In genomic region chr7:6385909-6386560, GRCh38 we compare ENCODE assay signal across 9 cellular contexts. TPM values are rescaled to one million over a fixed set of nuclear protein-coding genes. Genes with fewer than 3 reads are reported as not detected.
DNase-seq lines count a peak whose midpoint lies in the region; ATAC-seq and TF ChIP-seq lines count a peak whose summit lies in the region.
"Had no signal": no experiment of that assay in that cellular context is flagged by ENCODE, and none has a peak within 500 bp of the region (broad histone marks: within the 10 kb centered on the region; RNA-seq: fewer than 3 reads in every experiment).

No MANE protein-coding gene starts in this region.

- no peaks in the 10 kb centered on the region for H3K9me3 ChIP-seq in lung (ENCODE audit: control insufficient read depth in 2 of 2, insufficient read depth in 1 of 2, low read length in 1 of 2)
- H3K9me3 ChIP-seq in tibial artery = no peaks in the 10 kb centered on the region

- H3K4me3 ChIP-seq in lung (no peak overlapping the region), tibial artery (no peak overlapping the region)

- TF ChIP-seq CTCF in lung (IDR thresholded peaks at IDR 0.05; ENCODE audit: control extremely low read depth, extremely low read depth) = no peak
- TF ChIP-seq CTCF in tibial artery (IDR thresholded peaks at IDR 0.05) = no peak

- 59 to 61% methylated on average over 4 of the region's 4 CpGs for WGBS in lung, 2 donors

- no peak overlapping the region for H3K4me3 Mint-ChIP-seq in activated T-cell treated with anti-CD3 and anti-CD28 coated beads, Interleukin-2, amount 50 U/mL, for 24 hours
- no peak overlapping the region for H3K4me3 Mint-ChIP-seq in activated T-cell treated with anti-CD3 and anti-CD28 coated beads, Interleukin-2, amount 50 U/mL, for 4 hours
- H3K4me3 Mint-ChIP-seq in activated naive CD8-positive, alpha-beta T cell treated with anti-CD3 and anti-CD28 coated beads for 36 hours = no peak overlapping the region

- H3K36me3 ChIP-seq in lung (ENCODE audit: control insufficient read depth in 2 of 2, insufficient read depth in 2 of 2, low read length in 2 of 2) (peaks cover 3 to 12% of the 10 kb centered on the region in 2 donors), tibial artery (peaks cover 11 to 31% (median 24%) of the 10 kb centered on the region in 3 donors)

- H3K4me1 Mint-ChIP-seq in activated T-cell treated with anti-CD3 and anti-CD28 coated beads, Interleukin-2, amount 50 U/mL, for 24 hours (ENCODE audit: low read depth) = peaks cover 63% of the 10 kb centered on the region
- H3K4me1 Mint-ChIP-seq in activated T-cell treated with anti-CD3 and anti-CD28 coated beads, Interleukin-2, amount 50 U/mL, for 4 hours (ENCODE audit: low read depth) = peaks cover 54% of the 10 kb centered on the region
- peaks cover 43% of the 10 kb centered on the region for H3K4me1 Mint-ChIP-seq in activated naive CD8-positive, alpha-beta T cell treated with anti-CD3 and anti-CD28 coated beads for 36 hours

- no peaks in the 10 kb centered on the region for H3K9me3 Mint-ChIP-seq in activated T-cell treated with anti-CD3 and anti-CD28 coated beads, Interleukin-2, amount 50 U/mL, for 24 hours
- no peaks in the 10 kb centered on the region for H3K9me3 Mint-ChIP-seq in activated T-cell treated with anti-CD3 and anti-CD28 coated beads, Interleukin-2, amount 50 U/mL, for 4 hours
- no peaks in the 10 kb centered on the region for H3K9me3 Mint-ChIP-seq in activated naive CD8-positive, alpha-beta T cell treated with anti-CD3 and anti-CD28 coated beads for 36 hours

- peaks cover 68% of the 10 kb centered on the region for H3K36me3 Mint-ChIP-seq in activated T-cell treated with anti-CD3 and anti-CD28 coated beads, Interleukin-2, amount 50 U/mL, for 24 hours (ENCODE audit: low read depth)
- H3K36me3 Mint-ChIP-seq in activated T-cell treated with anti-CD3 and anti-CD28 coated beads, Interleukin-2, amount 50 U/mL, for 4 hours (ENCODE audit: insufficient read depth) = peaks cover 7% of the 10 kb centered on the region
- H3K36me3 Mint-ChIP-seq in activated naive CD8-positive, alpha-beta T cell treated with anti-CD3 and anti-CD28 coated beads for 36 hours = peaks cover 36% of the 10 kb centered on the region

- H3K4me1 ChIP-seq in lung (ENCODE audit: control insufficient read depth in 2 of 2, insufficient read depth in 2 of 2, low read length in 2 of 2) (peaks cover 21 to 32% of the 10 kb centered on the region in 2 donors), tibial artery (peaks cover 0 to 68% (median 38%) of the 10 kb centered on the region in 4 donors)

- H3K27me3 Mint-ChIP-seq in activated T-cell treated with anti-CD3 and anti-CD28 coated beads, Interleukin-2, amount 50 U/mL, for 24 hours = no peaks in the 10 kb centered on the region
- H3K27me3 Mint-ChIP-seq in activated T-cell treated with anti-CD3 and anti-CD28 coated beads, Interleukin-2, amount 50 U/mL, for 4 hours (ENCODE audit: low read depth) = no peaks in the 10 kb centered on the region
- H3K27me3 Mint-ChIP-seq in activated naive CD8-positive, alpha-beta T cell treated with anti-CD3 and anti-CD28 coated beads for 36 hours = no peaks in the 10 kb centered on the region

- ATAC-seq in activated T-cell treated with anti-CD3 and anti-CD28 coated beads, Interleukin-2, amount 50 U/mL, for 4 hours = no peak
- ATAC-seq in lung (ENCODE audit: insufficient read depth, low FRiP score) = no peak
- no peak for ATAC-seq in HG03521 (IDR thresholded peaks at IDR 0.05; ENCODE audit: unreplicated experiment)
- no peak for ATAC-seq in GM18498 (IDR thresholded peaks at IDR 0.05; ENCODE audit: unreplicated experiment)

- no peaks in the 10 kb centered on the region for H3K27me3 ChIP-seq in lung (ENCODE audit: control insufficient read depth, insufficient read depth)
- no peaks in the 10 kb centered on the region for H3K27me3 ChIP-seq in tibial artery

- intact Hi-C loops in tibial artery (cut with DNase I; ENCODE audit: low total_unique reads) = no loop called here

- peak overlapping the region; percentile 80 for H3K27ac Mint-ChIP-seq in activated T-cell treated with anti-CD3 and anti-CD28 coated beads, Interleukin-2, amount 50 U/mL, for 24 hours
- H3K27ac Mint-ChIP-seq in activated naive CD8-positive, alpha-beta T cell treated with anti-CD3 and anti-CD28 coated beads for 36 hours = peak overlapping the region; percentile 64

- DNase-seq in activated T-cell treated with anti-CD3 and anti-CD28 coated beads, Interleukin-2, amount 50 U/mL, for 24 hours = no peak
- DNase-seq in activated T-cell treated with anti-CD3 and anti-CD28 coated beads, Interleukin-2, amount 50 U/mL, for 4 hours = no peak
- no peak for DNase-seq in activated naive CD8-positive, alpha-beta T cell treated with anti-CD3 and anti-CD28 coated beads for 36 hours
- DNase-seq in lung (ENCODE audit: low spot score) = no peak
- no peak for DNase-seq in tibial artery
- DNase-seq in activated gamma-delta T cell (lab: John Stamatoyannopoulos, UW) = no peak
- DNase-seq: stimulated activated CD4-positive, alpha-beta T cell treated with anti-CD3 and anti-CD28 coated beads, Interleukin-12 subunit alpha, Interleukin-12 subunit beta, amount 100 ng/mL, for 4 hours had no signal

- H3K27ac ChIP-seq in lung (ENCODE audit: low read depth in 1 of 2, low read length in 1 of 2) (peak overlapping the region; percentile 55 to 80), tibial artery (peak overlapping the region; percentile 30 to 36)

RNA-seq across cellular contexts. Expression of gene RAC1, which starts 11.7 kb away (rescaled TPM):
- total RNA-seq in activated T-cell treated with anti-CD3 and anti-CD28 coated beads, Interleukin-2, amount 50 U/mL, for 4 hours = 100 to 1,000 TPM; 160 to 195 (median 171) TPM
- total RNA-seq in activated naive CD8-positive, alpha-beta T cell treated with anti-CD3 and anti-CD28 coated beads for 36 hours = 100 to 1,000 TPM; 203 TPM
- 100 to 1,000 TPM in 1 of 2 donors, 10 to 100 TPM in 1; 99.1 to 261 TPM for total RNA-seq in lung
- polyA plus RNA-seq in lung = 100 to 1,000 TPM; 251 to 269 TPM

RNA-seq across cellular contexts. Expression of gene FAM220A, which starts 37.3 kb away (rescaled TPM):
- total RNA-seq in activated T-cell treated with anti-CD3 and anti-CD28 coated beads, Interleukin-2, amount 50 U/mL, for 4 hours = 10 to 100 TPM in 1 of 3 donors, 1 to 10 TPM in 2; 9.0 to 10.7 (median 9.5) TPM
- total RNA-seq in activated naive CD8-positive, alpha-beta T cell treated with anti-CD3 and anti-CD28 coated beads for 36 hours = 10 to 100 TPM; 13.7 to 15.5 TPM
- 10 to 100 TPM; 16.2 to 16.7 TPM for total RNA-seq in lung
- polyA plus RNA-seq in lung = 1 to 10 TPM; 6.1 to 7.5 TPM
